In the genomic region with DNA sequence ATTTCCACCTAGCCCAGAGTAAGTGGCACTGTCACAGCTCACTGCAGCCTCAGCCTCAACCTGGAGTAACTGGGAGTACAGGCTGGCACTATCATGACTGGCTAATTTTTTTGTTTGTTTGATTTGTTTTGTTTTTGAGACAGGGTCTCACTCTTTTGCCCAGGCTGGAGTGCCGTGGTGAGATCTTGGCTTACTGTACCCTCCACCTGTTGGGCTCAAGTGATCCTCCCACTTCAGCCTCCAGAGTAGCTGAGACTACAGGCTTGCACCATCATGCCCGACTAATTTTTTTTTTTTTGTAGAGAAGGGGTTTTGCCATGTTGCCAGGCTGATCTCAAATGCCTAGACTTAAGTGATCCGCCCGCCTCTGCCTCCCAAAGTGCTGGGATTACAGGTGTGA, we compare ENCODE assay signal across 1 cellular context.
TF ChIP-seq lines count a peak whose summit lies in the region.

No MANE protein-coding gene starts in this region.

TF ChIP-seq in K562, 482 proteins besides CTCF, POLR2A, EP300 and RAD21:
- TF ChIP-seq, protein P1, sequence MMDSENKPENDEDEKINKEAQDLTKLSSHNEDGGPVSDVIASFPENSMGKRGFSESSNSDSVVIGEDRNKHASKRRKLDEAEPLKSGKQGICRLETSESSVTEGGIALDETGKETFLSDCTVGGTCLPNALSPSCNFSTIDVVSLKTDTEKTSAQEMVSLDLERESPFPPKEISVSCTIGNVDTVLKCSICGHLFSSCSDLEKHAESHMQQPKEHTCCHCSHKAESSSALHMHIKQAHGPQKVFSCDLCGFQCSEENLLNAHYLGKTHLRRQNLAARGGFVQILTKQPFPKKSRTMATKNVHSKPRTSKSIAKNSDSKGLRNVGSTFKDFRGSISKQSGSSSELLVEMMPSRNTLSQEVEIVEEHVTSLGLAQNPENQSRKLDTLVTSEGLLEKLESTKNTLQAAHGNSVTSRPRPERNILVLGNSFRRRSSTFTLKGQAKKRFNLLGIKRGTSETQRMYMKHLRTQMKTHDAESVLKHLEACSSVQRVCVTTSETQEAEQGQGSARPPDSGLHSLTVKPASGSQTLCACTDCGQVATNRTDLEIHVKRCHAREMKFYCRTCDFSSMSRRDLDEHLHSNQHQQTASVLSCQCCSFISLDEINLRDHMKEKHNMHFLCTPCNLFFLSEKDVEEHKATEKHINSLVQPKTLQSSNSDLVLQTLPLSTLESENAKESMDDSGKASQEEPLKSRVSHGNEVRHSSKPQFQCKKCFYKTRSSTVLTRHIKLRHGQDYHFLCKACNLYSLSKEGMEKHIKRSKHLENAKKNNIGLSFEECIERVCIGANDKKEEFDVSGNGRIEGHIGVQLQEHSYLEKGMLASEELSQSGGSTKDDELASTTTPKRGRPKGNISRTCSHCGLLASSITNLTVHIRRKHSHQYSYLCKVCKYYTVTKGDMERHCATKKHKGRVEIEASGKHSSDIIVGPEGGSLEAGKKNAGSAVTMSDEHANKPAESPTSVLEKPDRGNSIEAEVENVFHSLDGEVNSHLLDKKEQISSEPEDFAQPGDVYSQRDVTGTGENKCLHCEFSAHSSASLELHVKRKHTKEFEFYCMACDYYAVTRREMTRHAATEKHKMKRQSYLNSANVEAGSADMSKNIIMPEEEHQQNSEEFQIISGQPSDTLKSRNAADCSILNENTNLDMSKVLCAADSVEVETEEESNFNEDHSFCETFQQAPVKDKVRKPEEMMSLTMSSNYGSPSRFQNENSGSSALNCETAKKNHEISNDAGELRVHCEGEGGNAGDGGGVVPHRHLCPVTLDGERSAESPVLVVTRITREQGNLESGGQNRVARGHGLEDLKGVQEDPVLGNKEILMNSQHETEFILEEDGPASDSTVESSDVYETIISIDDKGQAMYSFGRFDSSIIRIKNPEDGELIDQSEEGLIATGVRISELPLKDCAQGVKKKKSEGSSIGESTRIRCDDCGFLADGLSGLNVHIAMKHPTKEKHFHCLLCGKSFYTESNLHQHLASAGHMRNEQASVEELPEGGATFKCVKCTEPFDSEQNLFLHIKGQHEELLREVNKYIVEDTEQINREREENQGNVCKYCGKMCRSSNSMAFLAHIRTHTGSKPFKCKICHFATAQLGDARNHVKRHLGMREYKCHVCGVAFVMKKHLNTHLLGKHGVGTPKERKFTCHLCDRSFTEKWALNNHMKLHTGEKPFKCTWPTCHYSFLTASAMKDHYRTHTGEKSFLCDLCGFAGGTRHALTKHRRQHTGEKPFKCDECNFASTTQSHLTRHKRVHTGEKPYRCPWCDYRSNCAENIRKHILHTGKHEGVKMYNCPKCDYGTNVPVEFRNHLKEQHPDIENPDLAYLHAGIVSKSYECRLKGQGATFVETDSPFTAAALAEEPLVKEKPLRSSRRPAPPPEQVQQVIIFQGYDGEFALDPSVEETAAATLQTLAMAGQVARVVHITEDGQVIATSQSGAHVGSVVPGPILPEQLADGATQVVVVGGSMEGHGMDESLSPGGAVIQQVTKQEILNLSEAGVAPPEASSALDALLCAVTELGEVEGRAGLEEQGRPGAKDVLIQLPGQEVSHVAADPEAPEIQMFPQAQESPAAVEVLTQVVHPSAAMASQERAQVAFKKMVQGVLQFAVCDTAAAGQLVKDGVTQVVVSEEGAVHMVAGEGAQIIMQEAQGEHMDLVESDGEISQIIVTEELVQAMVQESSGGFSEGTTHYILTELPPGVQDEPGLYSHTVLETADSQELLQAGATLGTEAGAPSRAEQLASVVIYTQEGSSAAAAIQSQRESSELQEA (IDR thresholded peaks at IDR 0.05; ENCODE audit: low read depth): peak; percentile 11; the same call in 1 of the 2 replicates
- TF ChIP-seq MAFG (tag; conservative IDR thresholded peaks at IDR 0.05) (peak; percentile 45), TEAD4 (IDR thresholded peaks at IDR 0.05; ENCODE audit: low read length) (no peak), TEAD4 (CRISPR knock-in tag; IDR thresholded peaks at IDR 0.05; ENCODE audit: borderline replicate concordance) (no peak), ZNF316 (IDR thresholded peaks at IDR 0.05) (peak; percentile 5; the same call in 1 of the 2 replicates), SMARCA4 (IDR thresholded peaks at IDR 0.05) (0 out of 2 replicates have a peak, but pooled peaks have one; percentile 4)
- TF ChIP-seq, protein P2, sequence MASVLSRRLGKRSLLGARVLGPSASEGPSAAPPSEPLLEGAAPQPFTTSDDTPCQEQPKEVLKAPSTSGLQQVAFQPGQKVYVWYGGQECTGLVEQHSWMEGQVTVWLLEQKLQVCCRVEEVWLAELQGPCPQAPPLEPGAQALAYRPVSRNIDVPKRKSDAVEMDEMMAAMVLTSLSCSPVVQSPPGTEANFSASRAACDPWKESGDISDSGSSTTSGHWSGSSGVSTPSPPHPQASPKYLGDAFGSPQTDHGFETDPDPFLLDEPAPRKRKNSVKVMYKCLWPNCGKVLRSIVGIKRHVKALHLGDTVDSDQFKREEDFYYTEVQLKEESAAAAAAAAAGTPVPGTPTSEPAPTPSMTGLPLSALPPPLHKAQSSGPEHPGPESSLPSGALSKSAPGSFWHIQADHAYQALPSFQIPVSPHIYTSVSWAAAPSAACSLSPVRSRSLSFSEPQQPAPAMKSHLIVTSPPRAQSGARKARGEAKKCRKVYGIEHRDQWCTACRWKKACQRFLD (CRISPR knock-in tag; IDR thresholded peaks at IDR 0.05): no peak
